Comparison of ENCODE assay signal across 33 cellular contexts in genomic region chr6:89784838-89785237, GRCh38.
"Had no signal": no experiment of that assay in that cellular context is flagged by ENCODE, and none has a peak within 500 bp of the region (broad histone marks: within the 10 kb centered on the region; RNA-seq: fewer than 3 reads in every experiment).

No MANE protein-coding gene starts in this region.

- H3K27ac ChIP-seq: neutrophil, ovary, parathyroid adenoma, psoas muscle, skin epidermis, spleen, suprapubic skin, testis, tibial artery, transverse colon, upper lobe of right lung, vagina had no signal

- H3K4me2 ChIP-seq: smooth muscle cell had no signal

- H3K4me1 ChIP-seq: parathyroid adenoma, psoas muscle, spleen, suprapubic skin, testis, tibial artery, transverse colon, upper lobe of right lung, vagina had no signal

- H3K4me3 ChIP-seq: ovary, psoas muscle, skin epidermis, smooth muscle cell, spleen, suprapubic skin, testis, tibial artery, transverse colon, upper lobe of right lung, vagina had no signal

- H3K4me3 Mint-ChIP-seq: naive B cell; naive thymus-derived CD8-positive, alpha-beta T cell; natural killer cell treated with Interleukin-12 subunit alpha and Interleukin-12 subunit beta and Interleukin-15 and Interleukin-18, amount 100 ng/mL, for 72 hours; nephron progenitor cell; neural crest cell; stimulated activated memory B cell treated with anti-CD40 and anti-IgM and Interleukin-4, amounts not matched to agents 10 μg/mL and 1 μg/mL and 100 μg/mL, for 72 hours; stimulated activated naive CD8-positive, alpha-beta T cell treated with anti-CD3 and anti-CD28 coated beads, Interleukin-15, amount 100 ng/mL, for 72 hours; type B pancreatic cell had no signal

- ATAC-seq: naive thymus-derived CD8-positive, alpha-beta T cell; natural killer cell treated with Interleukin-12 subunit alpha and Interleukin-12 subunit beta and Interleukin-15 and Interleukin-18, amount 100 ng/mL, for 72 hours; psoas muscle; right cardiac atrium; sciatic nerve; stimulated activated memory B cell treated with anti-CD40 and anti-IgM and Interleukin-4, amounts not matched to agents 10 μg/mL and 1 μg/mL and 100 μg/mL, for 72 hours; stimulated activated naive CD8-positive, alpha-beta T cell treated with anti-CD3 and anti-CD28 coated beads, Interleukin-15, amount 100 ng/mL, for 72 hours; upper lobe of right lung had no signal

- H3K9me3 Mint-ChIP-seq: natural killer cell treated with Interleukin-12 subunit alpha and Interleukin-12 subunit beta and Interleukin-15 and Interleukin-18, amount 100 ng/mL, for 72 hours; stimulated activated memory B cell treated with anti-CD40 and anti-IgM and Interleukin-4, amounts not matched to agents 10 μg/mL and 1 μg/mL and 100 μg/mL, for 72 hours; stimulated activated naive CD8-positive, alpha-beta T cell treated with anti-CD3 and anti-CD28 coated beads, Interleukin-15, amount 100 ng/mL, for 72 hours; type B pancreatic cell had no signal

- H3K27me3 Mint-ChIP-seq: naive B cell; naive thymus-derived CD8-positive, alpha-beta T cell; natural killer cell treated with Interleukin-12 subunit alpha and Interleukin-12 subunit beta and Interleukin-15 and Interleukin-18, amount 100 ng/mL, for 72 hours; progenitor cell of endocrine pancreas; stimulated activated memory B cell treated with anti-CD40 and anti-IgM and Interleukin-4, amounts not matched to agents 10 μg/mL and 1 μg/mL and 100 μg/mL, for 72 hours; stimulated activated naive CD8-positive, alpha-beta T cell treated with anti-CD3 and anti-CD28 coated beads, Interleukin-15, amount 100 ng/mL, for 72 hours; type B pancreatic cell had no signal

- H3K4me1 Mint-ChIP-seq: naive B cell; nephron progenitor cell; neural crest cell; stimulated activated memory B cell treated with anti-CD40 and anti-IgM and Interleukin-4, amounts not matched to agents 10 μg/mL and 1 μg/mL and 100 μg/mL, for 72 hours; stimulated activated naive CD8-positive, alpha-beta T cell treated with anti-CD3 and anti-CD28 coated beads, Interleukin-15, amount 100 ng/mL, for 72 hours had no signal

- H3K27ac Mint-ChIP-seq: naive thymus-derived CD8-positive, alpha-beta T cell; natural killer cell treated with Interleukin-12 subunit alpha and Interleukin-12 subunit beta and Interleukin-15 and Interleukin-18, amount 100 ng/mL, for 72 hours; nephron progenitor cell; progenitor cell of endocrine pancreas; stimulated activated memory B cell treated with anti-CD40 and anti-IgM and Interleukin-4, amounts not matched to agents 10 μg/mL and 1 μg/mL and 100 μg/mL, for 72 hours; type B pancreatic cell had no signal

- H3K27me3 ChIP-seq: neutrophil, ovary, spleen, suprapubic skin, testis, tibial artery, transverse colon, upper lobe of right lung, vagina had no signal

- H3K9me3 ChIP-seq: ovary, psoas muscle, suprapubic skin, testis, transverse colon, upper lobe of right lung, vagina had no signal

- H3K79me2 ChIP-seq: parathyroid adenoma had no signal

- H3K9ac ChIP-seq: parathyroid adenoma had no signal

- H2AFZ ChIP-seq: parathyroid adenoma had no signal

- H3K36me3 ChIP-seq: ovary had no signal

- DNase-seq: naive B cell; naive thymus-derived CD8-positive, alpha-beta T cell; nephron progenitor cell; nucleus accumbens; ovary; posterior cingulate gyrus; psoas muscle; right cardiac atrium; spleen; stimulated activated CD4-positive, alpha-beta T cell treated with anti-CD3 and anti-CD28 coated beads, Interleukin-12 subunit alpha, Interleukin-12 subunit beta, amount 100 ng/mL, for 4 hours; stimulated activated CD4-positive, alpha-beta T cell treated with anti-CD3 and anti-CD28 coated beads, Interleukin-1b, Interleukin-23, amount 100 ng/mL, for 48 hours; stimulated activated CD4-positive, alpha-beta T cell treated with anti-CD3 and anti-CD28 coated beads, Interleukin-4, amount 100 ng/mL, for 1 hour; stimulated activated CD4-positive, alpha-beta T cell treated with anti-CD3 and anti-CD28 coated beads, Interleukin-4, amount 100 ng/mL, for 4 hours; stimulated activated CD8-positive, alpha-beta memory T cell treated with anti-CD3 and anti-CD28 coated beads, Interleukin-4, amount 100 ng/mL, for 48 hours; stimulated activated naive CD4-positive, alpha-beta T cell; stimulated activated naive CD8-positive, alpha-beta T cell treated with anti-CD3 and anti-CD28 coated beads, Interleukin-15, amount 100 ng/mL, for 72 hours; substantia nigra; testis; tibial artery; transverse colon; upper lobe of right lung had no signal
